Comparison of ENCODE assay signal across 31 cellular contexts in the genomic region with DNA sequence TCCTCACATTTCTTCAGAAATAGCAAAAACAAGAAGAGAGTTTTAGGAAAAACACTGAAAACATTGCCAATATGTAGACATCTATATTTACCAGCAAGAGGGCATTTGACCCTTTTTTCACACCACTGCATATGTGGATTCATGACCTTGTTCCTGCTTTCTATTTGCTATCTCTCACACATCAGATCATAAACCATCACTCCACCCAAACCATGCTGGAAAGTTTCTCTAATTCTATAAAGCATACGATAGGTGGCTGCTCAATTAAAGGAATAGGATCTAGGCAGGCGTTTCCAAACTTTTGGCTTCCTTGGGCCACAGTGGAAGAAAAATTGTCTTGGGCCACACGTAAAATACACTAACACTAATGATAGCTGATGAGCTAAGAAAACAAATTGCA. TPM values are rescaled to one million over a fixed set of nuclear protein-coding genes. Genes with fewer than 3 reads are reported as not detected.
"Had no signal": no experiment of that assay in that cellular context is flagged by ENCODE, and none has a peak within 500 bp of the region (broad histone marks: within the 10 kb centered on the region; RNA-seq: fewer than 3 reads in every experiment).

No MANE protein-coding gene starts in this region.

- H3K36me3 ChIP-seq: adrenal gland, ascending aorta, esophagus squamous epithelium, gastroesophageal sphincter had no signal

- H3K27ac ChIP-seq: adrenal gland, ascending aorta, coronary artery, epithelial cell of prostate, esophagus squamous epithelium, gastroesophageal sphincter had no signal

- H3K27ac Mint-ChIP-seq: activated CD4-positive, alpha-beta memory T cell treated with anti-CD3 and anti-CD28 coated beads for 36 hours; activated CD4-positive, alpha-beta T cell treated with anti-CD3 and anti-CD28 coated beads for 36 hours; activated CD4-positive, alpha-beta T cell treated with anti-CD3 and anti-CD28 coated beads, Interleukin-2, amount 10 ng/mL, durations not matched to agents 24 days and 14 days; activated CD8-positive, alpha-beta memory T cell treated with anti-CD3 and anti-CD28 coated beads, Interleukin-2, amount 10 ng/mL, durations not matched to agents 7 days and 5 days; activated CD8-positive, alpha-beta T cell treated with anti-CD3 and anti-CD28 coated beads, Interleukin-2, amount 10 ng/mL, durations not matched to agents 7 days and 5 days; activated naive CD4-positive, alpha-beta T cell treated with anti-CD3 and anti-CD28 coated beads for 36 hours; activated naive CD4-positive, alpha-beta T cell treated with anti-CD3 and anti-CD28 coated beads, Interleukin-2, amount 50 U/mL, for 24 hours; activated naive CD8-positive, alpha-beta T cell treated with anti-CD3 and anti-CD28 coated beads for 36 hours; activated naive CD8-positive, alpha-beta T cell treated with anti-CD3 and anti-CD28 coated beads, Interleukin-2, amount 50 U/mL, for 24 hours; activated T-helper 1 cell treated with anti-CD3 and anti-CD28 coated beads, Interleukin-12 subunit alpha, Interleukin-12 subunit beta, Interleukin-2, Interleukin-4 antibody, amounts not matched to agents 30 ng/mL and 10 ng/mL and 1 ng/mL, durations not matched to agents 14 hours and 24 hours and 36 hours; activated T-helper 2 cell treated with anti-CD3 and anti-CD28 coated beads, Interferon-gamma antibody, Interleukin-2, Interleukin-4, amounts not matched to agents 10 μg/mL and 5 μg/mL and 100 μg/mL, durations not matched to agents 14 hours and 24 hours and 36 hours; brain; dendritic cell treated with granulocyte-macrophage colony-stimulating factor and Interleukin-4, amounts not matched to agents 40 ng/mL and 50 ng/mL, for 4 days had no signal

- H3K4me3 Mint-ChIP-seq: activated CD4-positive, alpha-beta memory T cell treated with anti-CD3 and anti-CD28 coated beads for 36 hours; activated CD4-positive, alpha-beta T cell treated with anti-CD3 and anti-CD28 coated beads for 36 hours; activated CD4-positive, alpha-beta T cell treated with anti-CD3 and anti-CD28 coated beads, Interleukin-2, amount 10 ng/mL, durations not matched to agents 24 days and 14 days; activated CD8-positive, alpha-beta memory T cell treated with anti-CD3 and anti-CD28 coated beads, Interleukin-2, amount 10 ng/mL, durations not matched to agents 7 days and 5 days; activated CD8-positive, alpha-beta T cell treated with anti-CD3 and anti-CD28 coated beads, Interleukin-2, amount 10 ng/mL, durations not matched to agents 7 days and 5 days; activated naive CD4-positive, alpha-beta T cell treated with anti-CD3 and anti-CD28 coated beads for 36 hours; activated naive CD4-positive, alpha-beta T cell treated with anti-CD3 and anti-CD28 coated beads, Interleukin-2, amount 50 U/mL, for 24 hours; activated naive CD8-positive, alpha-beta T cell treated with anti-CD3 and anti-CD28 coated beads for 36 hours; activated naive CD8-positive, alpha-beta T cell treated with anti-CD3 and anti-CD28 coated beads, Interleukin-2, amount 50 U/mL, for 24 hours; activated T-helper 1 cell treated with anti-CD3 and anti-CD28 coated beads, Interleukin-12 subunit alpha, Interleukin-12 subunit beta, Interleukin-2, Interleukin-4 antibody, amounts not matched to agents 30 ng/mL and 10 ng/mL and 1 ng/mL, durations not matched to agents 14 hours and 24 hours and 36 hours; brain; dendritic cell treated with granulocyte-macrophage colony-stimulating factor and Interleukin-4, amounts not matched to agents 40 ng/mL and 50 ng/mL, for 4 days had no signal

- ATAC-seq: activated CD4-positive, alpha-beta T cell treated with anti-CD3 and anti-CD28 coated beads for 36 hours; activated CD8-positive, alpha-beta memory T cell treated with anti-CD3 and anti-CD28 coated beads, Interleukin-2, amount 10 ng/mL, durations not matched to agents 7 days and 5 days; activated CD8-positive, alpha-beta T cell treated with anti-CD3 and anti-CD28 coated beads, Interleukin-2, amount 10 ng/mL, durations not matched to agents 7 days and 5 days; activated naive CD8-positive, alpha-beta T cell treated with anti-CD3 and anti-CD28 coated beads, Interleukin-2, amount 50 U/mL, for 24 hours; gastroesophageal sphincter had no signal

- H3K27me3 Mint-ChIP-seq: activated CD4-positive, alpha-beta memory T cell treated with anti-CD3 and anti-CD28 coated beads for 36 hours; activated CD4-positive, alpha-beta T cell treated with anti-CD3 and anti-CD28 coated beads for 36 hours; activated CD4-positive, alpha-beta T cell treated with anti-CD3 and anti-CD28 coated beads, Interleukin-2, amount 10 ng/mL, durations not matched to agents 24 days and 14 days; activated CD8-positive, alpha-beta memory T cell treated with anti-CD3 and anti-CD28 coated beads, Interleukin-2, amount 10 ng/mL, durations not matched to agents 7 days and 5 days; activated naive CD4-positive, alpha-beta T cell treated with anti-CD3 and anti-CD28 coated beads, Interleukin-2, amount 50 U/mL, for 24 hours; activated naive CD8-positive, alpha-beta T cell treated with anti-CD3 and anti-CD28 coated beads for 36 hours; activated naive CD8-positive, alpha-beta T cell treated with anti-CD3 and anti-CD28 coated beads, Interleukin-2, amount 50 U/mL, for 24 hours; brain; dendritic cell treated with granulocyte-macrophage colony-stimulating factor and Interleukin-4, amounts not matched to agents 40 ng/mL and 50 ng/mL, for 4 days had no signal

- DNase-seq: activated CD4-positive, alpha-beta memory T cell treated with anti-CD3 and anti-CD28 coated beads for 36 hours; activated CD4-positive, alpha-beta T cell treated with anti-CD3 and anti-CD28 coated beads for 36 hours; activated CD4-positive, alpha-beta T cell treated with anti-CD3 and anti-CD28 coated beads, Interleukin-2, amount 10 ng/mL, durations not matched to agents 24 days and 14 days; activated CD4-positive, CD25-positive, alpha-beta regulatory T cell; activated CD4-positive, CD25-positive, alpha-beta regulatory T cell treated with anti-CD3 and anti-CD28 coated beads, Interleukin-2, amount 50 U/mL, for 72 hours; activated CD8-positive, alpha-beta memory T cell treated with anti-CD3 and anti-CD28 coated beads, Interleukin-2, amount 10 ng/mL, durations not matched to agents 7 days and 5 days; activated CD8-positive, alpha-beta memory T cell treated with anti-CD3 and anti-CD28 coated beads, Interleukin-2, amount 50 U/mL, for 4 hours; activated CD8-positive, alpha-beta T cell treated with anti-CD3 and anti-CD28 coated beads, Interleukin-2, amount 10 ng/mL, durations not matched to agents 7 days and 5 days; activated effector memory CD4-positive, alpha-beta T cell treated with anti-CD3 and anti-CD28 coated beads, Interleukin-2, amount 50 U/mL, for 16 hours; activated naive CD4-positive, alpha-beta T cell treated with anti-CD3 and anti-CD28 coated beads for 36 hours; activated naive CD8-positive, alpha-beta T cell treated with anti-CD3 and anti-CD28 coated beads for 36 hours; activated naive CD8-positive, alpha-beta T cell treated with anti-CD3 and anti-CD28 coated beads, Interleukin-2, amount 50 U/mL, for 24 hours; activated T-cell treated with anti-CD3 and anti-CD28 coated beads, Interleukin-2, amount 50 U/mL, for 1 hour; activated T-cell treated with anti-CD3 and anti-CD28 coated beads, Interleukin-2, amount 50 U/mL, for 48 hours; adrenal gland; amygdala; dorsolateral prefrontal cortex; effector CD8-positive, alpha-beta T cell; esophagus squamous epithelium; foreskin melanocyte; T-helper 2 cell had no signal

- H3K9me3 ChIP-seq: adrenal gland, ascending aorta, esophagus squamous epithelium, gastroesophageal sphincter had no signal

- H3K27me3 ChIP-seq: adrenal gland, ascending aorta, dorsolateral prefrontal cortex, esophagus squamous epithelium, gastroesophageal sphincter had no signal

- H3K9me3 Mint-ChIP-seq: activated CD4-positive, alpha-beta memory T cell treated with anti-CD3 and anti-CD28 coated beads for 36 hours; activated CD4-positive, alpha-beta T cell treated with anti-CD3 and anti-CD28 coated beads, Interleukin-2, amount 10 ng/mL, durations not matched to agents 24 days and 14 days; activated naive CD4-positive, alpha-beta T cell treated with anti-CD3 and anti-CD28 coated beads for 36 hours; activated naive CD4-positive, alpha-beta T cell treated with anti-CD3 and anti-CD28 coated beads, Interleukin-2, amount 50 U/mL, for 24 hours; activated naive CD8-positive, alpha-beta T cell treated with anti-CD3 and anti-CD28 coated beads for 36 hours; activated naive CD8-positive, alpha-beta T cell treated with anti-CD3 and anti-CD28 coated beads, Interleukin-2, amount 50 U/mL, for 24 hours; activated T-helper 1 cell treated with anti-CD3 and anti-CD28 coated beads, Interleukin-12 subunit alpha, Interleukin-12 subunit beta, Interleukin-2, Interleukin-4 antibody, amounts not matched to agents 30 ng/mL and 10 ng/mL and 1 ng/mL, durations not matched to agents 14 hours and 24 hours and 36 hours; activated T-helper 2 cell treated with anti-CD3 and anti-CD28 coated beads, Interferon-gamma antibody, Interleukin-2, Interleukin-4, amounts not matched to agents 10 μg/mL and 5 μg/mL and 100 μg/mL, durations not matched to agents 14 hours and 24 hours and 36 hours; dendritic cell treated with granulocyte-macrophage colony-stimulating factor and Interleukin-4, amounts not matched to agents 40 ng/mL and 50 ng/mL, for 4 days had no signal

- H3K36me3 Mint-ChIP-seq: activated CD4-positive, alpha-beta memory T cell treated with anti-CD3 and anti-CD28 coated beads for 36 hours; activated naive CD4-positive, alpha-beta T cell treated with anti-CD3 and anti-CD28 coated beads, Interleukin-2, amount 50 U/mL, for 24 hours; activated naive CD8-positive, alpha-beta T cell treated with anti-CD3 and anti-CD28 coated beads for 36 hours; brain had no signal

- H3K4me3 ChIP-seq: adrenal gland, ascending aorta, coronary artery, dorsolateral prefrontal cortex, esophagus squamous epithelium, gastroesophageal sphincter had no signal

- H3K4me1 Mint-ChIP-seq: activated naive CD8-positive, alpha-beta T cell treated with anti-CD3 and anti-CD28 coated beads for 36 hours had no signal

- H3K4me1 ChIP-seq: adrenal gland, ascending aorta, gastroesophageal sphincter had no signal

RNA-seq across cellular contexts. Expression of gene SAMD13, which starts 35.6 kb away (rescaled TPM):
- total RNA-seq: ascending aorta; T-helper 1 cell treated with Interleukin-12 subunit alpha and Interleukin-12 subunit beta and Interleukin-4 antibody, amounts not matched to agents 30 ng/mL and 1 ng/mL, for 36 hours had no signal
